In the genomic region with DNA sequence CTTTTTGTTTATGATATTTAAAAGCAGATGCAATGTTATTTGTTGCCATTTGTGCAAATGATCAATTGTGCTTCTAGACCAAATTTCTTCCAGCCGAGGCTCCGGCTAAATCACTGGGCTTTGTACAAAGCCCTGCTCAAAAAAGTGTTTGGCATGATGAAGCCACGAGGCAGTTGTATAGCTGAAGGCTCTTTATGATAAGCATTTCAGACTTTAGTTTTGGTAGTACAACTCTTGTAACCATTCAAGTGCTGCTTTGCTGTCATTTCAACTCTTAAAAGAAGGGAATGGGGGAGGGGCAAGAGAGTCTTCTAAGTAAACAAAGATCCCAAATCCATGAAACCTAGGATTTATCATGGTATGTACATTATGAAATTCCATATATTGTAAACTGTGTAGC, we compare ENCODE assay signal across 16 cellular contexts. TPM values are rescaled to one million over a fixed set of nuclear protein-coding genes. Genes with fewer than 3 reads are reported as not detected.
A peak's percentile ranks its signal among the peaks of the same experiment; 100 is the strongest.
DNase-seq lines count a peak whose midpoint lies in the region; ATAC-seq and TF ChIP-seq lines count a peak whose summit lies in the region.
"Had no signal": no experiment of that assay in that cellular context is flagged by ENCODE, and none has a peak within 500 bp of the region (broad histone marks: within the 10 kb centered on the region; RNA-seq: fewer than 3 reads in every experiment).

No MANE protein-coding gene starts in this region.

- CTCF ChIA-PET in Panc1 (lab: Charles Lee) = no interaction called here

- POLR2A ChIA-PET in Panc1 (lab: Charles Lee) = no interaction called here

- TF ChIP-seq CTCF in Panc1 (IDR thresholded peaks at IDR 0.05) (no peak), spleen (IDR thresholded peaks at IDR 0.05 in 8 of 11, conservative IDR thresholded peaks at IDR 0.05 in 3 of 11) (no peak)

- H3K4me3 ChIP-seq in Panc1 (ENCODE audit: low read depth in 2 of 2, low read length in 2 of 2) (no peak overlapping the region), iPS-18c (ENCODE audit: insufficient read depth, low read depth, low read length) (peak overlapping the region; percentile 16; the same call in 1 of the 2 replicates), spleen (no peak overlapping the region)
- H3K4me3 ChIP-seq: right lobe of liver had no signal

- no peak for TF ChIP-seq POLR2A in spleen (IDR thresholded peaks at IDR 0.05)

- ATAC-seq in Panc1 = no peak
- no peak for ATAC-seq in GM18873 (IDR thresholded peaks at IDR 0.05; ENCODE audit: low FRiP score, unreplicated experiment)
- no peak for ATAC-seq in GM21367 (IDR thresholded peaks at IDR 0.05; ENCODE audit: unreplicated experiment)
- ATAC-seq in HG03378 (IDR thresholded peaks at IDR 0.05; ENCODE audit: unreplicated experiment) = no peak
- ATAC-seq: HepG2, right lobe of liver had no signal

- no peaks in the 10 kb centered on the region for H3K36me3 ChIP-seq in Panc1 (ENCODE audit: control insufficient read depth, insufficient read depth, low read length)
- H3K36me3 ChIP-seq in spleen = peaks cover 0 to 8% (median 0%) of the 10 kb centered on the region in 6 donors
- H3K36me3 ChIP-seq: brain microvascular endothelial cell, right lobe of liver had no signal

- H3K27me3 ChIP-seq in Panc1 (ENCODE audit: control insufficient read depth, insufficient read depth, low read length) = no peaks in the 10 kb centered on the region
- peaks cover 0 to 24% (median 0%) of the 10 kb centered on the region in 7 donors for H3K27me3 ChIP-seq in spleen (replicated peaks in 1 of 7)
- H3K27me3 ChIP-seq: brain microvascular endothelial cell, right lobe of liver had no signal

- 75 to 92% (median 90%) methylated on average over 3 of the region's 3 CpGs for WGBS in spleen, 5 donors

- no TSS peak for BruUV-seq in Panc1 (replicated peaks; lab: Mats Ljungman, UMichigan)

- peak; percentile 45 for DNase-seq in DMS79 treated with DMSO at 0.1 percent for 48 hours (lab: John Stamatoyannopoulos, UW)
- no peak for DNase-seq in DMS79 (lab: John Stamatoyannopoulos, UW)
- no peak for DNase-seq in Panc1 (ENCODE audit: low read depth, low spot score)
- DNase-seq in spleen = no peak
- DNase-seq: activated CD4-positive, CD25-positive, alpha-beta regulatory T cell; activated T-cell treated with anti-CD3 and anti-CD28 coated beads, Interleukin-2, amount 50 U/mL, for 1 hour; brain microvascular endothelial cell; erythroblast; kidney; right lobe of liver had no signal

- H3K4me1 ChIP-seq in Panc1 (ENCODE audit: control insufficient read depth, insufficient read depth, low read length) = peaks cover 54% of the 10 kb centered on the region
- H3K4me1 ChIP-seq in spleen = peaks cover 20 to 64% (median 39%) of the 10 kb centered on the region in 6 donors

- H3K27ac ChIP-seq in Panc1 (ENCODE audit: low read length) (peak overlapping the region; percentile 99), spleen (peak overlapping the region in 6 of 8 donors; percentile 31 to 93 (median 64))
- H3K27ac ChIP-seq: 22Rv1, brain microvascular endothelial cell, right lobe of liver had no signal

- intact Hi-C loops in Panc1 (cut with micrococcal nuclease; ENCODE audit: unreplicated experiment) = loop anchor here (5.0 kb wide), 1 partner anchor 74 kb away; no protein-coding TSS in a partner anchor
- intact Hi-C loops in spleen (cut with DNase I; ENCODE audit: low total_unique reads) = no loop called here

- in situ Hi-C loops in Panc1 (cut with HindIII; ENCODE audit: low pct_unique_long_range_greater_than_20kb, low sequenced_read_pairs) = no loop called here

- H3K9me3 ChIP-seq in Panc1 (ENCODE audit: control insufficient read depth, insufficient read depth, low read depth, low read length) (no peaks in the 10 kb centered on the region), iPS-18c (ENCODE audit: control insufficient read depth, insufficient read depth, low read length) (no peaks in the 10 kb centered on the region), spleen (no peaks in the 10 kb centered on the region)
- H3K9me3 ChIP-seq: right lobe of liver had no signal

RNA-seq across cellular contexts. Expression of gene ZNF532, which starts 3.3 kb away (rescaled TPM):
- total RNA-seq in Panc1 (2021; ENCODE audit: unreplicated experiment) (49.8 TPM), spleen (10 to 100 TPM; 40.0 to 64.8 (median 47.2) TPM)
- 33.3 TPM for polyA plus RNA-seq in Panc1 (2012; ENCODE audit: insufficient read length)
- 10 to 100 TPM in 1 of 3 donors, 1 to 10 TPM in 2; 5.2 to 12.1 (median 9.8) TPM for polyA plus RNA-seq in spleen
- total RNA-seq: HepG2 had no signal
- polyA plus RNA-seq: HepG2 had no signal
